8 cellular contexts compared by ENCODE assay signal in genomic region chr7:43869018-43869897, GRCh38. TPM values are rescaled to one million over a fixed set of nuclear protein-coding genes. Genes with fewer than 3 reads are reported as not detected.
A peak's percentile ranks its signal among the peaks of the same experiment; 100 is the strongest.
DNase-seq lines count a peak whose midpoint lies in the region; ATAC-seq and TF ChIP-seq lines count a peak whose summit lies in the region.

Gene MRPS24 (minus strand): TSS chr7:43869517. CDS start chr7:43869495, 22 bp downstream.

- peaks cover 0 to 17% (median 8%) of the 10 kb centered on the region in 4 donors for H3K36me3 ChIP-seq in upper lobe of left lung

- no peak for TF ChIP-seq CTCF in upper lobe of left lung (IDR thresholded peaks at IDR 0.05)

- H3K4me3 ChIP-seq in upper lobe of left lung = peak within 1 kb of the TSS; percentile 64 to 95 (median 90)

- peaks cover 26% of the 10 kb centered on the region for H3K36me3 Mint-ChIP-seq in T-helper 1 cell treated with Interleukin-12 subunit alpha and Interleukin-12 subunit beta and Interleukin-4 antibody, amounts not matched to agents 30 μg/mL and 1 μg/mL, for 36 hours (ENCODE audit: low read depth)

- H3K4me1 Mint-ChIP-seq in T-helper 1 cell treated with Interleukin-12 subunit alpha and Interleukin-12 subunit beta and Interleukin-4 antibody, amounts not matched to agents 30 μg/mL and 1 μg/mL, for 36 hours (ENCODE audit: low read depth) = peaks cover 16% of the 10 kb centered on the region

- peak in 3 of 4 donors; percentile 48 to 69 (median 49) for TF ChIP-seq POLR2A in upper lobe of left lung (IDR thresholded peaks at IDR 0.05)

- DNase-seq in NCI-H1694 treated with DMSO at 0.1 percent for 48 hours (lab: John Stamatoyannopoulos, UW) (peak; percentile 90), amniotic stem cell (lab: John Stamatoyannopoulos, UW) (peak; percentile 95), left cardiac atrium (peak; percentile 96), posterior vena cava (ENCODE audit: low spot score) (peak; percentile 98), upper lobe of left lung (peak; percentile 98)

- ATAC-seq in GM18498 (IDR thresholded peaks at IDR 0.05; ENCODE audit: unreplicated experiment) (peak; percentile 94), HG02885 (IDR thresholded peaks at IDR 0.05; ENCODE audit: poor library complexity, unreplicated experiment) (peak; percentile 94), left cardiac atrium (peak; percentile 96 to 97), upper lobe of left lung (ENCODE audit: low FRiP score in 2 of 2) (peak; percentile 97 to 99)

- H3K27ac Mint-ChIP-seq in T-helper 1 cell treated with Interleukin-12 subunit alpha and Interleukin-12 subunit beta and Interleukin-4 antibody, amounts not matched to agents 30 μg/mL and 1 μg/mL, for 36 hours = peak within 1 kb of the TSS; percentile 77

- H3K27me3 ChIP-seq in upper lobe of left lung = no peaks in the 10 kb centered on the region

- H3K4me1 ChIP-seq in upper lobe of left lung = peaks cover 13 to 30% (median 15%) of the 10 kb centered on the region in 4 donors

- peaks cover 1% of the 10 kb centered on the region for H3K27me3 Mint-ChIP-seq in T-helper 1 cell treated with Interleukin-12 subunit alpha and Interleukin-12 subunit beta and Interleukin-4 antibody, amounts not matched to agents 30 μg/mL and 1 μg/mL, for 36 hours (ENCODE audit: low read depth)

- H3K9me3 ChIP-seq in upper lobe of left lung = no peaks in the 10 kb centered on the region

- intact Hi-C loops in left cardiac atrium (cut with DNase I) (no loop called here), posterior vena cava (cut with DNase I) (no loop called here)

- TF ChIP-seq EP300 in upper lobe of left lung (IDR thresholded peaks at IDR 0.05) = no peak

- peak within 1 kb of the TSS; percentile 88 for H3K4me3 Mint-ChIP-seq in T-helper 1 cell treated with Interleukin-12 subunit alpha and Interleukin-12 subunit beta and Interleukin-4 antibody, amounts not matched to agents 30 μg/mL and 1 μg/mL, for 36 hours

- H3K9me3 Mint-ChIP-seq in T-helper 1 cell treated with Interleukin-12 subunit alpha and Interleukin-12 subunit beta and Interleukin-4 antibody, amounts not matched to agents 30 μg/mL and 1 μg/mL, for 36 hours = no peaks in the 10 kb centered on the region

- H3K27ac ChIP-seq in upper lobe of left lung = peak within 1 kb of the TSS; percentile 81 to 92 (median 86)

- WGBS in upper lobe of left lung, 2 donors = 0 to 1% methylated on average over 11 to 29 of the region's 79 CpGs

RNA-seq across cellular contexts. Expression of gene MRPS24, which starts in this region (rescaled TPM):
- total RNA-seq in left cardiac atrium (100 to 1,000 TPM; 125 to 139 TPM), posterior vena cava (10 to 100 TPM; 58.0 to 59.9 TPM), upper lobe of left lung (10 to 100 TPM; 28.7 to 80.0 (median 53.6) TPM)

Comparison
In these comparisons a context has a peak if more than half of its experiments do, and no peak if none do; other contexts are left out.
1. Peak in every context shown above with its lines: DNase-seq, ATAC-seq, H3K4me3 ChIP-seq and H3K27ac ChIP-seq.